ENCODE assay signal across 1 cellular context in the genomic region with DNA sequence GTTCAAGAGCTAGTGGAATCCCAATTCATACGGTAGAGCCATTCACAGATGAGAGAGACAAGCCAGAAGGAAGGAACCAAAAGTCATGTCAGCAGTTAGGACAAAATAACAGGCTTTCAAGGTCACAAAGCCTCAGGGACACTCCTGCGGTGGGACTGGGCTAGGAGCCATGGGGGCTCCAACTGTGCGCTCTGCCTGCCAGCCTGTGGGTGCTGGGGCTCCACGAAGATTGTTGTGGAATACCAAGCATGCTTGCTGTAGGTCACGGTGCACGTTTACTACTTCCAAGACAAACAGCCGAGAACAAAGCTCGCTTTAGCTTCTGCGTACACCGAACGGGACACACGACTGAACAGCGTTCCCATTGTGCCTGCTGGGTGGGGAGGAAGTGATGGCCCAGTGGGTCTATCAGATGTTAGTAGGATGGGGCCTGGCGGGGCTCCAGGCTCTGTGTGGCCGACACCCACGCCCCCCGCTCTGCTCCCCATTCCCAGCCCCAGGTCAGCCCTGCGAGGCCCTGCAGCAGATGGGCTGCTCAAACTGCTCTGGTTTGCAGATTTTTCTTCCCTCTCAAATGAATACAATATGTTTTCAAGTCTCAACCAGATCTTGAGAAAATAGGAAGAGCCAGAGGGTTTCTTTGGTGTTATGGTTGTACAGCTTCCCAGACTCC.
TF ChIP-seq lines count a peak whose summit lies in the region.

No MANE protein-coding gene starts in this region.

TF ChIP-seq in HepG2, 621 proteins besides CTCF, POLR2A, EP300 and RAD21 (continued from another document and continues in another):
- TF ChIP-seq DPF2 (CRISPR knock-in tag; IDR thresholded peaks at IDR 0.05; ENCODE audit: borderline replicate concordance, low read depth) (peak; percentile 89; the same call in 1 of the 2 replicates), ZNF367 (CRISPR knock-in tag; IDR thresholded peaks at IDR 0.05; ENCODE audit: borderline replicate concordance) (no peak), ZNF225 (CRISPR knock-in tag; IDR thresholded peaks at IDR 0.05) (no peak; the same call in 1 of the 2 replicates), TBX2 (CRISPR knock-in tag; IDR thresholded peaks at IDR 0.05; ENCODE audit: borderline replicate concordance) (peak; percentile 82; the same call in 1 of the 2 replicates), HOXD1 (CRISPR knock-in tag; IDR thresholded peaks at IDR 0.05) (peak; percentile 17; the same call in 1 of the 2 replicates), NR2C2 (CRISPR knock-in tag; IDR thresholded peaks at IDR 0.05; ENCODE audit: borderline replicate concordance) (peak; percentile 70), ZNF326 (CRISPR knock-in tag; IDR thresholded peaks at IDR 0.05; ENCODE audit: borderline replicate concordance) (no peak), MAFG (CRISPR knock-in tag; IDR thresholded peaks at IDR 0.05) (no peak), THAP11 (CRISPR knock-in tag; IDR thresholded peaks at IDR 0.05) (peak; percentile 51), ZNF672 (CRISPR knock-in tag; IDR thresholded peaks at IDR 0.05) (no peak), ZNF766 (CRISPR knock-in tag; IDR thresholded peaks at IDR 0.05; ENCODE audit: borderline replicate concordance) (peak; percentile 66; the same call in 1 of the 2 replicates), ZXDC (CRISPR knock-in tag; IDR thresholded peaks at IDR 0.05) (peak; percentile 65; the same call in 1 of the 2 replicates), RNF2 (conservative IDR thresholded peaks at IDR 0.05; ENCODE audit: low read depth) (no peak), RFX5 (IDR thresholded peaks at IDR 0.05; ENCODE audit: low read depth, low read length) (no peak), ZNF296 (CRISPR knock-in tag; conservative IDR thresholded peaks at IDR 0.05) (no peak), ZBTB42 (CRISPR knock-in tag; IDR thresholded peaks at IDR 0.05) (no peak), ZNF235 (CRISPR knock-in tag; IDR thresholded peaks at IDR 0.05; ENCODE audit: borderline replicate concordance) (no peak), ZNF782 (CRISPR knock-in tag; IDR thresholded peaks at IDR 0.05; ENCODE audit: borderline replicate concordance) (peak; percentile 69; the same call in 1 of the 2 replicates), SNAPC5 (CRISPR knock-in tag; IDR thresholded peaks at IDR 0.05; ENCODE audit: borderline replicate concordance) (no peak), ZNF281 (CRISPR knock-in tag; IDR thresholded peaks at IDR 0.05; ENCODE audit: borderline replicate concordance) (peak; percentile 75; the same call in 1 of the 2 replicates), JARID2 (CRISPR knock-in tag; IDR thresholded peaks at IDR 0.05; ENCODE audit: insufficient replicate concordance) (no peak), ZNF879 (CRISPR knock-in tag; IDR thresholded peaks at IDR 0.05) (0 out of 2 replicates have a peak, but pooled peaks have one; percentile 49), MTA3 (CRISPR knock-in tag; IDR thresholded peaks at IDR 0.05) (no peak), ZNF788 (CRISPR knock-in tag; IDR thresholded peaks at IDR 0.05; ENCODE audit: borderline replicate concordance) (peak; percentile 81; the same call in 1 of the 2 replicates), AFF4 (CRISPR knock-in tag; IDR thresholded peaks at IDR 0.05) (no peak), ZNF552 (CRISPR knock-in tag; IDR thresholded peaks at IDR 0.05; ENCODE audit: borderline replicate concordance) (0 out of 2 replicates have a peak, but pooled peaks have one; percentile 16), KMT2A (CRISPR knock-in tag; IDR thresholded peaks at IDR 0.05) (no peak; the same call in 1 of the 2 replicates)
- TF ChIP-seq, protein P1, sequence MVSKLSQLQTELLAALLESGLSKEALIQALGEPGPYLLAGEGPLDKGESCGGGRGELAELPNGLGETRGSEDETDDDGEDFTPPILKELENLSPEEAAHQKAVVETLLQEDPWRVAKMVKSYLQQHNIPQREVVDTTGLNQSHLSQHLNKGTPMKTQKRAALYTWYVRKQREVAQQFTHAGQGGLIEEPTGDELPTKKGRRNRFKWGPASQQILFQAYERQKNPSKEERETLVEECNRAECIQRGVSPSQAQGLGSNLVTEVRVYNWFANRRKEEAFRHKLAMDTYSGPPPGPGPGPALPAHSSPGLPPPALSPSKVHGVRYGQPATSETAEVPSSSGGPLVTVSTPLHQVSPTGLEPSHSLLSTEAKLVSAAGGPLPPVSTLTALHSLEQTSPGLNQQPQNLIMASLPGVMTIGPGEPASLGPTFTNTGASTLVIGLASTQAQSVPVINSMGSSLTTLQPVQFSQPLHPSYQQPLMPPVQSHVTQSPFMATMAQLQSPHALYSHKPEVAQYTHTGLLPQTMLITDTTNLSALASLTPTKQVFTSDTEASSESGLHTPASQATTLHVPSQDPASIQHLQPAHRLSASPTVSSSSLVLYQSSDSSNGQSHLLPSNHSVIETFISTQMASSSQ (IDR thresholded peaks at IDR 0.05; ENCODE audit: low read depth) = 0 out of 2 replicates have a peak, but pooled peaks have one; percentile 37
- TF ChIP-seq, protein P1 (CRISPR knock-in tag; IDR thresholded peaks at IDR 0.05; ENCODE audit: borderline replicate concordance) = peak; percentile 87; the same call in 1 of the 2 replicates
- TF ChIP-seq, protein P2, sequence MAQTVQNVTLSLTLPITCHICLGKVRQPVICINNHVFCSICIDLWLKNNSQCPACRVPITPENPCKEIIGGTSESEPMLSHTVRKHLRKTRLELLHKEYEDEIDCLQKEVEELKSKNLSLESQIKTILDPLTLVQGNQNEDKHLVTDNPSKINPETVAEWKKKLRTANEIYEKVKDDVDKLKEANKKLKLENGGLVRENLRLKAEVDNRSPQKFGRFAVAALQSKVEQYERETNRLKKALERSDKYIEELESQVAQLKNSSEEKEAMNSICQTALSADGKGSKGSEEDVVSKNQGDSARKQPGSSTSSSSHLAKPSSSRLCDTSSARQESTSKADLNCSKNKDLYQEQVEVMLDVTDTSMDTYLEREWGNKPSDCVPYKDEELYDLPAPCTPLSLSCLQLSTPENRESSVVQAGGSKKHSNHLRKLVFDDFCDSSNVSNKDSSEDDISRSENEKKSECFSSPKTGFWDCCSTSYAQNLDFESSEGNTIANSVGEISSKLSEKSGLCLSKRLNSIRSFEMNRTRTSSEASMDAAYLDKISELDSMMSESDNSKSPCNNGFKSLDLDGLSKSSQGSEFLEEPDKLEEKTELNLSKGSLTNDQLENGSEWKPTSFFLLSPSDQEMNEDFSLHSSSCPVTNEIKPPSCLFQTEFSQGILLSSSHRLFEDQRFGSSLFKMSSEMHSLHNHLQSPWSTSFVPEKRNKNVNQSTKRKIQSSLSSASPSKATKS (CRISPR knock-in tag; IDR thresholded peaks at IDR 0.05) = no peak
- TF ChIP-seq, protein P3, sequence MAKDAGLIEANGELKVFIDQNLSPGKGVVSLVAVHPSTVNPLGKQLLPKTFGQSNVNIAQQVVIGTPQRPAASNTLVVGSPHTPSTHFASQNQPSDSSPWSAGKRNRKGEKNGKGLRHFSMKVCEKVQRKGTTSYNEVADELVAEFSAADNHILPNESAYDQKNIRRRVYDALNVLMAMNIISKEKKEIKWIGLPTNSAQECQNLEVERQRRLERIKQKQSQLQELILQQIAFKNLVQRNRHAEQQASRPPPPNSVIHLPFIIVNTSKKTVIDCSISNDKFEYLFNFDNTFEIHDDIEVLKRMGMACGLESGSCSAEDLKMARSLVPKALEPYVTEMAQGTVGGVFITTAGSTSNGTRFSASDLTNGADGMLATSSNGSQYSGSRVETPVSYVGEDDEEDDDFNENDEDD (CRISPR knock-in tag; IDR thresholded peaks at IDR 0.05; ENCODE audit: borderline replicate concordance) = peak; percentile 48; the same call in 1 of the 2 replicates
- TF ChIP-seq, protein P4, sequence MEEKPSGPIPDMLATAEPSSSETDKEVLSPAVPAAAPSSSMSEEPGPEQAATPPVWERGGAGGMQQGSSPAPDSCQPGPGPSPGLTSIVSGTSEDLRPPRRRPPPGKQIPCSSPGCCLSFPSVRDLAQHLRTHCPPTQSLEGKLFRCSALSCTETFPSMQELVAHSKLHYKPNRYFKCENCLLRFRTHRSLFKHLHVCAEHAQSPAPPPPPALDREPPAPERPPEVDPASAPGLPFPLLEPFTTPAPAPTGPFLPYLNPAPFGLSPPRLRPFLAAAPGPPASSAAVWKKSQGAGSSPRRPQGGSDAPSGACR (CRISPR knock-in tag; IDR thresholded peaks at IDR 0.05) = peak; percentile 98
